35 cellular contexts compared by ENCODE assay signal in the genomic region with DNA sequence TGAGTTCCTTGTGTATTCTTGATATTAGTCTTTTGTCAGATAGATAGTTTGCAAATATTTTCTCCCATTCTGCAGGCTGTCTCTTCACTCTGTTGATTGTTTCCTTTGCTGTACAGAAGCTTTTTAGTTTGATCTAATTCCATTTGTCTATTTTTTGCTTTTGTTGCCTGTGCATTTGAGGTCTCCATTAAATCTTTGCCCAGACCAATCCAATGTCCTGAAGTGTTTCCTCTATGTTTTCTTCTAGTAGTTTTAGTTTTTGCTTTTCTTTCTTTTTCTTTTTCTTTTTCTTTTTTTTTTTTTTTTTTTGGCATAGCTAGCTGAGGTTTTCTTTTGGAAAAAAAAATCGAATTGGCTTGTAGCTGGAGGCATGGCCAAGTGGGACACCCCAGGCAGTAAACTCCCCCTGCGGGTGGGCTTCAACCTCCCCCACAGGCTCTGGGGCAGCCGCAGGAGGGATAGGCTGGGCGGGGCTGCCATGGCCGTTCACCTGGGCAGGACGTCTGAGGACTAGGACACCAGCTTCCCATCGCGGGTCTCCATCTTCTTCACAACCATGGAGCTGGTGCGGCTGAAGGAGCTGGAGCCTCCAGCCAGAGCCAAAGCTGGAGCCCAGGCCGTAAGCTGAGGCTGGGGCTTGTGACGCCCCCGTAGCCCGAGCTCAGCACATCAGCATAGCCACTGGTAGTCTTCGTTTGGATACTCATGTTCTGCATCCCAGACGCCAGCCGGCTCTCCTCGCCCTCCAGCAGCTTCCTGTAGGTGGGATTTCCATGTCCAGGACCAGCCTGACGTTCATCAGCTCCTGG. TPM values are rescaled to one million over a fixed set of nuclear protein-coding genes. Genes with fewer than 3 reads are reported as not detected.
"Had no signal": no experiment of that assay in that cellular context is flagged by ENCODE, and none has a peak within 500 bp of the region (broad histone marks: within the 10 kb centered on the region; RNA-seq: fewer than 3 reads in every experiment).

No MANE protein-coding gene starts in this region.

- H3K36me3 Mint-ChIP-seq: activated CD4-positive, alpha-beta memory T cell treated with anti-CD3 and anti-CD28 coated beads for 36 hours had no signal

- H3K4me1 ChIP-seq: adrenal gland, breast epithelium, foreskin keratinocyte had no signal

- H3K27ac Mint-ChIP-seq: activated B cell treated with CpG ODN at 0.5 μM for 24 hours; activated CD4-positive, alpha-beta memory T cell treated with anti-CD3 and anti-CD28 coated beads for 36 hours; activated CD8-positive, alpha-beta T cell treated with anti-CD3 and anti-CD28 coated beads, Interleukin-2, amount 10 ng/mL, durations not matched to agents 7 days and 5 days; activated naive CD8-positive, alpha-beta T cell treated with anti-CD3 and anti-CD28 coated beads for 36 hours; activated naive CD8-positive, alpha-beta T cell treated with anti-CD3 and anti-CD28 coated beads, Interleukin-2, amount 50 U/mL, for 24 hours; activated T-cell treated with anti-CD3 and anti-CD28 coated beads, Interleukin-2, amount 50 U/mL, for 24 hours; activated T-cell treated with anti-CD3 and anti-CD28 coated beads, Interleukin-2, amount 50 U/mL, for 72 hours; brain; T-helper 17 cell; T-helper 2 cell treated with Interferon-gamma antibody and Interleukin-4, amounts not matched to agents 5 μg/mL and 100 μg/mL, for 36 hours had no signal

- H3K27me3 Mint-ChIP-seq: activated CD4-positive, alpha-beta memory T cell treated with anti-CD3 and anti-CD28 coated beads for 36 hours; activated naive CD8-positive, alpha-beta T cell treated with anti-CD3 and anti-CD28 coated beads for 36 hours; activated naive CD8-positive, alpha-beta T cell treated with anti-CD3 and anti-CD28 coated beads, Interleukin-2, amount 50 U/mL, for 24 hours; activated T-cell treated with anti-CD3 and anti-CD28 coated beads, Interleukin-2, amount 50 U/mL, for 24 hours; central memory CD8-positive, alpha-beta T cell; dendritic cell treated with granulocyte-macrophage colony-stimulating factor and Interleukin-4, amounts not matched to agents 40 ng/mL and 50 ng/mL, for 4 days; T-helper 17 cell had no signal

- H3K27ac ChIP-seq: adrenal gland, ascending aorta, breast epithelium, cardiac muscle cell, coronary artery, dorsolateral prefrontal cortex, esophagus muscularis mucosa, foreskin keratinocyte, gastroesophageal sphincter, heart right ventricle, WERI-Rb-1 had no signal

- H3K36me3 ChIP-seq: adrenal gland, ascending aorta, breast epithelium, cardiac muscle cell, esophagus muscularis mucosa, gastroesophageal sphincter, heart right ventricle, WERI-Rb-1 had no signal

- H3K9me3 ChIP-seq: adrenal gland, ascending aorta, breast epithelium, esophagus muscularis mucosa, gastroesophageal sphincter had no signal

- DNase-seq: activated B cell treated with CpG ODN at 0.5 μM for 24 hours; activated CD4-positive, alpha-beta memory T cell treated with anti-CD3 and anti-CD28 coated beads for 36 hours; activated CD4-positive, alpha-beta T cell treated with anti-CD3 and anti-CD28 coated beads for 48 hours; activated CD4-positive, alpha-beta T cell treated with anti-CD3 and anti-CD28 coated beads, Interleukin-2, amount 50 U/mL, for 1 hour; activated CD8-positive, alpha-beta T cell treated with anti-CD3 and anti-CD28 coated beads, Interleukin-2, amount 10 ng/mL, durations not matched to agents 7 days and 5 days; activated gamma-delta T cell; activated naive CD4-positive, alpha-beta T cell; activated naive CD4-positive, alpha-beta T cell treated with anti-CD3 and anti-CD28 coated beads, Interleukin-2, amount 50 U/mL, for 16 hours; activated naive CD8-positive, alpha-beta T cell treated with anti-CD3 and anti-CD28 coated beads for 36 hours; activated naive CD8-positive, alpha-beta T cell treated with anti-CD3 and anti-CD28 coated beads, Interleukin-2, amount 50 U/mL, for 24 hours; activated T-cell treated with anti-CD3 and anti-CD28 coated beads for 4 hours; activated T-cell treated with anti-CD3 and anti-CD28 coated beads, Interleukin-2, amount 50 U/mL, for 24 hours; activated T-cell treated with anti-CD3 and anti-CD28 coated beads, Interleukin-2, amount 50 U/mL, for 72 hours; adrenal gland; amygdala; dorsolateral prefrontal cortex; effector memory CD4-positive, alpha-beta T cell; erythroblast; foreskin keratinocyte; heart right ventricle; T-helper 1 cell; T-helper 17 cell; T1000; WERI-Rb-1 had no signal

- H3K4me3 ChIP-seq: adrenal gland, ascending aorta, breast epithelium, cardiac muscle cell, coronary artery, dorsolateral prefrontal cortex, esophagus muscularis mucosa, gastroesophageal sphincter, heart right ventricle had no signal

- H3K9me3 Mint-ChIP-seq: activated B cell treated with CpG ODN at 0.5 μM for 24 hours; activated CD4-positive, alpha-beta memory T cell treated with anti-CD3 and anti-CD28 coated beads for 36 hours; activated T-cell treated with anti-CD3 and anti-CD28 coated beads, Interleukin-2, amount 50 U/mL, for 24 hours; central memory CD8-positive, alpha-beta T cell; dendritic cell treated with granulocyte-macrophage colony-stimulating factor and Interleukin-4, amounts not matched to agents 40 ng/mL and 50 ng/mL, for 4 days had no signal

- H3K4me3 Mint-ChIP-seq: activated B cell treated with CpG ODN at 0.5 μM for 24 hours; activated CD4-positive, alpha-beta memory T cell treated with anti-CD3 and anti-CD28 coated beads for 36 hours; activated CD8-positive, alpha-beta T cell treated with anti-CD3 and anti-CD28 coated beads, Interleukin-2, amount 10 ng/mL, durations not matched to agents 7 days and 5 days; activated naive CD8-positive, alpha-beta T cell treated with anti-CD3 and anti-CD28 coated beads for 36 hours; activated naive CD8-positive, alpha-beta T cell treated with anti-CD3 and anti-CD28 coated beads, Interleukin-2, amount 50 U/mL, for 24 hours; activated T-cell treated with anti-CD3 and anti-CD28 coated beads, Interleukin-2, amount 50 U/mL, for 24 hours; activated T-cell treated with anti-CD3 and anti-CD28 coated beads, Interleukin-2, amount 50 U/mL, for 72 hours; brain; central memory CD8-positive, alpha-beta T cell; dendritic cell treated with granulocyte-macrophage colony-stimulating factor and Interleukin-4, amounts not matched to agents 40 ng/mL and 50 ng/mL, for 4 days; T-helper 2 cell treated with Interferon-gamma antibody and Interleukin-4, amounts not matched to agents 5 μg/mL and 100 μg/mL, for 36 hours had no signal

- H3K27me3 ChIP-seq: ascending aorta, breast epithelium, cardiac muscle cell, dorsolateral prefrontal cortex, gastroesophageal sphincter, heart right ventricle had no signal

RNA-seq across cellular contexts. Expression of a gene that starts 16.2 kb away (rescaled TPM):
- total RNA-seq: glomerular endothelial cell had no signal
